20 cellular contexts compared by ENCODE assay signal in the genomic region with DNA sequence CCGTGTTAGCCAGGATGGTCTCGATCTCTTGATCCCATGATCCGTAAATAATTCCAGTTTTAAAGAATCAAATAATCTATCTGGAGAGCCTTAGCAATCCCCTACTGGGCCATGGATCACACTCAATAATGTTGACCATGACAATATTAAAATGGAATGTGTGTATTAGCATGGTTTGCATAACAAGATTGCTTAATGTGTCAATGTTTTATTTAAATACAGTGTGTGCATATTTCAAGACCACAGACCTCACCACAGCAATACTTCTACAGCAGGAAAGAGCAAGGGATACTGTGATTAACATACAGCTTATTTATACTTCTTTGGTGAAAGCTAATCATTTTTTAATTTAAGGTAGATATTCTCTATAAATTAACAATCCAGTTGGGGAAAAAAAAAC.
"Had no signal": no experiment of that assay in that cellular context is flagged by ENCODE, and none has a peak within 500 bp of the region (broad histone marks: within the 10 kb centered on the region; RNA-seq: fewer than 3 reads in every experiment).

No MANE protein-coding gene starts in this region.

- H3K4me1 Mint-ChIP-seq: activated CD4-positive, alpha-beta T cell treated with anti-CD3 and anti-CD28 coated beads, Interleukin-2, amount 10 ng/mL, durations not matched to agents 7 days and 5 days had no signal

- H3K4me3 ChIP-seq: cardiac muscle cell, dorsolateral prefrontal cortex, lower lobe of right lung, psoas muscle, spleen, suprapubic skin had no signal

- H3K27me3 ChIP-seq: cardiac muscle cell, dorsolateral prefrontal cortex, spleen, suprapubic skin had no signal

- H3K27ac Mint-ChIP-seq: activated CD4-positive, alpha-beta T cell treated with anti-CD3 and anti-CD28 coated beads, Interleukin-2, amount 10 ng/mL, durations not matched to agents 7 days and 5 days; activated naive CD8-positive, alpha-beta T cell; activated T-cell treated with anti-CD3 and anti-CD28 coated beads, Interleukin-2, amount 50 U/mL, for 72 hours; stimulated activated naive CD8-positive, alpha-beta T cell treated with anti-CD3 and anti-CD28 coated beads, Interleukin-15, Interleukin-2, amounts not matched to agents 100 ng/mL and 50 ng/mL, for 24 hours had no signal

- H3K36me3 Mint-ChIP-seq: activated naive CD8-positive, alpha-beta T cell had no signal

- H3K4me3 Mint-ChIP-seq: activated CD4-positive, alpha-beta T cell treated with anti-CD3 and anti-CD28 coated beads, Interleukin-2, amount 10 ng/mL, durations not matched to agents 7 days and 5 days; activated naive CD8-positive, alpha-beta T cell; activated T-cell treated with anti-CD3 and anti-CD28 coated beads, Interleukin-2, amount 50 U/mL, for 72 hours; stimulated activated naive CD8-positive, alpha-beta T cell treated with anti-CD3 and anti-CD28 coated beads, Interleukin-15, Interleukin-2, amounts not matched to agents 100 ng/mL and 50 ng/mL, for 24 hours had no signal

- H3K27me3 Mint-ChIP-seq: activated CD4-positive, alpha-beta T cell treated with anti-CD3 and anti-CD28 coated beads, Interleukin-2, amount 10 ng/mL, durations not matched to agents 7 days and 5 days; activated naive CD8-positive, alpha-beta T cell; stimulated activated naive CD8-positive, alpha-beta T cell treated with anti-CD3 and anti-CD28 coated beads, Interleukin-15, Interleukin-2, amounts not matched to agents 100 ng/mL and 50 ng/mL, for 24 hours had no signal

- H3K36me3 ChIP-seq: cardiac muscle cell, lower lobe of right lung, spleen, suprapubic skin had no signal

- H3K27ac ChIP-seq: cardiac muscle cell, dorsolateral prefrontal cortex, lower lobe of right lung, psoas muscle, spleen, suprapubic skin had no signal

- H3K9me3 Mint-ChIP-seq: activated CD4-positive, alpha-beta T cell treated with anti-CD3 and anti-CD28 coated beads, Interleukin-2, amount 10 ng/mL, durations not matched to agents 7 days and 5 days; activated T-cell treated with anti-CD3 and anti-CD28 coated beads, Interleukin-2, amount 50 U/mL, for 72 hours; stimulated activated naive CD8-positive, alpha-beta T cell treated with anti-CD3 and anti-CD28 coated beads, Interleukin-15, Interleukin-2, amounts not matched to agents 100 ng/mL and 50 ng/mL, for 24 hours had no signal

- DNase-seq: activated CD4-positive, alpha-beta T cell treated with anti-CD3 and anti-CD28 coated beads, Interleukin-2, amount 10 ng/mL, durations not matched to agents 7 days and 5 days; activated CD8-positive, alpha-beta memory T cell treated with anti-CD3 and anti-CD28 coated beads, Interleukin-2, amount 50 U/mL, for 48 hours; activated gamma-delta T cell; activated T-cell treated with anti-CD3 and anti-CD28 coated beads, Interleukin-2, amount 50 U/mL, for 72 hours; amygdala; dorsolateral prefrontal cortex; foreskin fibroblast; glutamatergic neuron; left cardiac atrium; lower lobe of right lung; midbrain; psoas muscle; spleen; trophoblast cell had no signal

- H3K4me1 ChIP-seq: lower lobe of right lung, psoas muscle, spleen, suprapubic skin had no signal

- H3K9me3 ChIP-seq: lower lobe of right lung, psoas muscle, spleen, suprapubic skin had no signal

- ATAC-seq: activated T-cell treated with anti-CD3 and anti-CD28 coated beads, Interleukin-2, amount 50 U/mL, for 72 hours; esophagus mucosa; left cardiac atrium; lower lobe of right lung; psoas muscle; sciatic nerve had no signal
